In genomic region chr4:145773581-145774234, GRCh38 we compare ENCODE assay signal across 12 cellular contexts.
DNase-seq lines count a peak whose midpoint lies in the region; ATAC-seq and TF ChIP-seq lines count a peak whose summit lies in the region.
"Had no signal": no experiment of that assay in that cellular context is flagged by ENCODE, and none has a peak within 500 bp of the region (broad histone marks: within the 10 kb centered on the region; RNA-seq: fewer than 3 reads in every experiment).

No MANE protein-coding gene starts in this region.

- peaks cover 0 to 45% (median 28%) of the 10 kb centered on the region in 4 donors for H3K36me3 ChIP-seq in esophagus muscularis mucosa

- no peak for TF ChIP-seq EP300 in esophagus muscularis mucosa (IDR thresholded peaks at IDR 0.05)

- no peak for TF ChIP-seq POLR2A in esophagus muscularis mucosa (IDR thresholded peaks at IDR 0.05; ENCODE audit: low read depth)

- peak overlapping the region; percentile 46 to 76 (median 57) for H3K27ac ChIP-seq in esophagus muscularis mucosa (replicated peaks in 1 of 4)
- H3K27ac ChIP-seq: BLaER1 treated with 17β-estradiol and CSF1 and Interleukin-3, amounts not matched to agents 10 nM and 100 nM had no signal

- no peaks in the 10 kb centered on the region for H3K9me3 ChIP-seq in esophagus muscularis mucosa
- H3K9me3 ChIP-seq: BLaER1 treated with 17β-estradiol and CSF1 and Interleukin-3, amounts not matched to agents 10 nM and 100 nM had no signal

- peaks cover 0 to 14% (median 9%) of the 10 kb centered on the region in 4 donors for H3K4me1 ChIP-seq in esophagus muscularis mucosa

- DNase-seq in GM20000 (ENCODE audit: low spot score) (peak; percentile 38), esophagus muscularis mucosa (ENCODE audit: extremely low spot score) (peak; percentile 90), SHP77 (lab: John Stamatoyannopoulos, UW) (no peak), EL (no peak), SW 1271 (lab: John Stamatoyannopoulos, UW) (no peak), posterior cingulate gyrus (no peak)
- DNase-seq: NCI-H82 had no signal

- no peak overlapping the region for H3K4me3 ChIP-seq in esophagus muscularis mucosa
- H3K4me3 ChIP-seq: BLaER1 treated with 17β-estradiol and CSF1 and Interleukin-3, amounts not matched to agents 10 nM and 100 nM; lung had no signal

- peak; percentile 92 for ATAC-seq in GM18499 (IDR thresholded peaks at IDR 0.05; ENCODE audit: insufficient read depth, unreplicated experiment)
- peak; percentile 81 for ATAC-seq in HG03097 (IDR thresholded peaks at IDR 0.05; ENCODE audit: low FRiP score, unreplicated experiment)
- ATAC-seq: HCT116 had no signal

- H3K27me3 ChIP-seq in esophagus muscularis mucosa: no peaks in the 10 kb centered on the region
- H3K27me3 ChIP-seq: BLaER1 treated with 17β-estradiol and CSF1 and Interleukin-3, amounts not matched to agents 10 nM and 100 nM had no signal

- TF ChIP-seq CTCF in GM20000 (IDR thresholded peaks at IDR 0.05; ENCODE audit: extremely low read depth, missing control alignments) (no peak), esophagus muscularis mucosa (IDR thresholded peaks at IDR 0.05) (no peak)

- WGBS in esophagus muscularis mucosa: 68% methylated on average over 6 of the region's 6 CpGs

- intact Hi-C loops in esophagus muscularis mucosa (cut with DNase I) (no loop called here), posterior cingulate gyrus (cut with DNase I) (no loop called here)

Comparison
In these comparisons a context has a peak if more than half of its experiments do, and no peak if none do; other contexts are left out.
1. DNase-seq: peak in GM20000 (single experiment) and esophagus muscularis mucosa (single experiment); none in SHP77 (0 of 2), EL (single experiment), SW 1271 (0 of 2) and posterior cingulate gyrus (0 of 10).